Comparison of ENCODE assay signal across 10 cellular contexts in the genomic region with DNA sequence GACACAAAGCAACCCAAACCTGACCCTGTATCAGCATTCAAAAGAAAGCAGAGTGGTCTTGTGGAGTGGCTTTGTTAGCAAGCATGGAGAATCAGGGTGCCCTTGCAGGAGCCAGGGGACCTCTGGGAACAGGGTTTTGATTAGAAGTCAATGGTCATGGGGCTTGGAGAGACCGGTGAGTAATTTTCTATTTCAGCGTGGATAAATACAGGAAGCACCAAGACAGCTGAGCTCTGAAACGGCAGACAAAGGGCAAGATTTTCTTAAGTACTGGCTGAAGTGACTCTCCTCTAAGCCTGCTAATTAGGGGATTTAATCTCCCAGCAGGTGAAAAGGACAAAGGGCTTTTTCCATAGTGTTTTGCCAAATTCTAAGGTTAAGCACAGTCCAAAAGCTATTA.
DNase-seq lines count a peak whose midpoint lies in the region; ATAC-seq lines count a peak whose summit lies in the region.
"Had no signal": no experiment of that assay in that cellular context is flagged by ENCODE, and none has a peak within 500 bp of the region (broad histone marks: within the 10 kb centered on the region; RNA-seq: fewer than 3 reads in every experiment).

No MANE protein-coding gene starts in this region.

- no peak for ATAC-seq in HG02938 (IDR thresholded peaks at IDR 0.05; ENCODE audit: unreplicated experiment)
- no peak for ATAC-seq in HG02852 (IDR thresholded peaks at IDR 0.05; ENCODE audit: unreplicated experiment)

- DNase-seq in DMS53 treated with DMSO at 0.1 percent for 48 hours (lab: John Stamatoyannopoulos, UW; ENCODE audit: unreplicated experiment) (peak; percentile 35), NCI-H1417 treated with DMSO at 0.1 percent for 48 hours (lab: John Stamatoyannopoulos, UW) (peak; percentile 96), NCI-H82 treated with DMSO at 0.1 percent for 48 hours (lab: John Stamatoyannopoulos, UW; ENCODE audit: unreplicated experiment) (peak; percentile 89), iPS-NIHi11 (ENCODE audit: low spot score) (peak; percentile 30), medulla oblongata (ENCODE audit: extremely low spot score) (no peak), NCI-H2171 treated with DMSO at 0.1 percent for 48 hours (lab: John Stamatoyannopoulos, UW) (no peak)
- DNase-seq: HFFc6; stimulated activated naive B cell treated with anti-CD40 and anti-IgM and Interleukin-4, amounts not matched to agents 10 μg/mL and 1 μg/mL and 100 μg/mL, for 72 hours had no signal

Comparison
In these comparisons a context has a peak if more than half of its experiments do, and no peak if none do; other contexts are left out.
1. DNase-seq: peak in DMS53 treated with DMSO at 0.1 percent for 48 hours (single experiment), NCI-H1417 treated with DMSO at 0.1 percent for 48 hours (single experiment), NCI-H82 treated with DMSO at 0.1 percent for 48 hours (single experiment) and iPS-NIHi11 (single experiment); none in medulla oblongata (single experiment) and NCI-H2171 treated with DMSO at 0.1 percent for 48 hours (single experiment).